In the genomic region with DNA sequence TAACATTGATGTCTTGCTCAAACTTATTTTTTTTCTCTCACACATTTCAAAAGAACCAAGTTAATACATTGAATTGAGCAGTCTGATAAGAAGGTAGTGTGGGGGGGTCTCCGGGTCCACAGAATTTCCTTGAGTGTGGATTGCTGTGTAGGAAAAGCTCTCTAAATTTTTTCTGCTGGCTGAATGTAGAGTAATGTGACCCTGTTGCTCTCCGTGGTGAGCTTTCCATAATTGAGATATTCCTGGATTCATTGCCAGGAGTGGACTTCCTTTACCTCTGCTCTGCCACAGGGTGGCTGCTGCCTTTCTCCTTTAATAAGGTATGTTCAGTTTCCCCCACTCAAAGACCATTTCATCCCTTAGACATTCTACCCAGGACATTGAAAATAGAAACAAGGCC, we compare ENCODE assay signal across 2 cellular contexts.
TF ChIP-seq lines count a peak whose summit lies in the region.

No MANE protein-coding gene starts in this region.

TF ChIP-seq in SK-N-SH, 30 proteins besides CTCF, POLR2A, EP300 and RAD21 (continued from another document):
- TF ChIP-seq, protein P1, sequence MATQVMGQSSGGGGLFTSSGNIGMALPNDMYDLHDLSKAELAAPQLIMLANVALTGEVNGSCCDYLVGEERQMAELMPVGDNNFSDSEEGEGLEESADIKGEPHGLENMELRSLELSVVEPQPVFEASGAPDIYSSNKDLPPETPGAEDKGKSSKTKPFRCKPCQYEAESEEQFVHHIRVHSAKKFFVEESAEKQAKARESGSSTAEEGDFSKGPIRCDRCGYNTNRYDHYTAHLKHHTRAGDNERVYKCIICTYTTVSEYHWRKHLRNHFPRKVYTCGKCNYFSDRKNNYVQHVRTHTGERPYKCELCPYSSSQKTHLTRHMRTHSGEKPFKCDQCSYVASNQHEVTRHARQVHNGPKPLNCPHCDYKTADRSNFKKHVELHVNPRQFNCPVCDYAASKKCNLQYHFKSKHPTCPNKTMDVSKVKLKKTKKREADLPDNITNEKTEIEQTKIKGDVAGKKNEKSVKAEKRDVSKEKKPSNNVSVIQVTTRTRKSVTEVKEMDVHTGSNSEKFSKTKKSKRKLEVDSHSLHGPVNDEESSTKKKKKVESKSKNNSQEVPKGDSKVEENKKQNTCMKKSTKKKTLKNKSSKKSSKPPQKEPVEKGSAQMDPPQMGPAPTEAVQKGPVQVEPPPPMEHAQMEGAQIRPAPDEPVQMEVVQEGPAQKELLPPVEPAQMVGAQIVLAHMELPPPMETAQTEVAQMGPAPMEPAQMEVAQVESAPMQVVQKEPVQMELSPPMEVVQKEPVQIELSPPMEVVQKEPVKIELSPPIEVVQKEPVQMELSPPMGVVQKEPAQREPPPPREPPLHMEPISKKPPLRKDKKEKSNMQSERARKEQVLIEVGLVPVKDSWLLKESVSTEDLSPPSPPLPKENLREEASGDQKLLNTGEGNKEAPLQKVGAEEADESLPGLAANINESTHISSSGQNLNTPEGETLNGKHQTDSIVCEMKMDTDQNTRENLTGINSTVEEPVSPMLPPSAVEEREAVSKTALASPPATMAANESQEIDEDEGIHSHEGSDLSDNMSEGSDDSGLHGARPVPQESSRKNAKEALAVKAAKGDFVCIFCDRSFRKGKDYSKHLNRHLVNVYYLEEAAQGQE (IDR thresholded peaks at IDR 0.05; ENCODE audit: low read depth, low read length), result peak; percentile 66; the same call in 1 of the 2 replicates

TF ChIP-seq in SK-N-SH treated with all-trans-retinoic acid at 6 μM for 48 hours, 23 proteins besides CTCF, POLR2A, EP300 and RAD21 (continued from another document):
- TF ChIP-seq, protein P2, sequence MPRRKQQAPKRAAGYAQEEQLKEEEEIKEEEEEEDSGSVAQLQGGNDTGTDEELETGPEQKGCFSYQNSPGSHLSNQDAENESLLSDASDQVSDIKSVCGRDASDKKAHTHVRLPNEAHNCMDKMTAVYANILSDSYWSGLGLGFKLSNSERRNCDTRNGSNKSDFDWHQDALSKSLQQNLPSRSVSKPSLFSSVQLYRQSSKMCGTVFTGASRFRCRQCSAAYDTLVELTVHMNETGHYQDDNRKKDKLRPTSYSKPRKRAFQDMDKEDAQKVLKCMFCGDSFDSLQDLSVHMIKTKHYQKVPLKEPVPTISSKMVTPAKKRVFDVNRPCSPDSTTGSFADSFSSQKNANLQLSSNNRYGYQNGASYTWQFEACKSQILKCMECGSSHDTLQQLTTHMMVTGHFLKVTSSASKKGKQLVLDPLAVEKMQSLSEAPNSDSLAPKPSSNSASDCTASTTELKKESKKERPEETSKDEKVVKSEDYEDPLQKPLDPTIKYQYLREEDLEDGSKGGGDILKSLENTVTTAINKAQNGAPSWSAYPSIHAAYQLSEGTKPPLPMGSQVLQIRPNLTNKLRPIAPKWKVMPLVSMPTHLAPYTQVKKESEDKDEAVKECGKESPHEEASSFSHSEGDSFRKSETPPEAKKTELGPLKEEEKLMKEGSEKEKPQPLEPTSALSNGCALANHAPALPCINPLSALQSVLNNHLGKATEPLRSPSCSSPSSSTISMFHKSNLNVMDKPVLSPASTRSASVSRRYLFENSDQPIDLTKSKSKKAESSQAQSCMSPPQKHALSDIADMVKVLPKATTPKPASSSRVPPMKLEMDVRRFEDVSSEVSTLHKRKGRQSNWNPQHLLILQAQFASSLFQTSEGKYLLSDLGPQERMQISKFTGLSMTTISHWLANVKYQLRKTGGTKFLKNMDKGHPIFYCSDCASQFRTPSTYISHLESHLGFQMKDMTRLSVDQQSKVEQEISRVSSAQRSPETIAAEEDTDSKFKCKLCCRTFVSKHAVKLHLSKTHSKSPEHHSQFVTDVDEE (CRISPR knock-in tag; IDR thresholded peaks at IDR 0.05), result no peak
- TF ChIP-seq, protein P3, sequence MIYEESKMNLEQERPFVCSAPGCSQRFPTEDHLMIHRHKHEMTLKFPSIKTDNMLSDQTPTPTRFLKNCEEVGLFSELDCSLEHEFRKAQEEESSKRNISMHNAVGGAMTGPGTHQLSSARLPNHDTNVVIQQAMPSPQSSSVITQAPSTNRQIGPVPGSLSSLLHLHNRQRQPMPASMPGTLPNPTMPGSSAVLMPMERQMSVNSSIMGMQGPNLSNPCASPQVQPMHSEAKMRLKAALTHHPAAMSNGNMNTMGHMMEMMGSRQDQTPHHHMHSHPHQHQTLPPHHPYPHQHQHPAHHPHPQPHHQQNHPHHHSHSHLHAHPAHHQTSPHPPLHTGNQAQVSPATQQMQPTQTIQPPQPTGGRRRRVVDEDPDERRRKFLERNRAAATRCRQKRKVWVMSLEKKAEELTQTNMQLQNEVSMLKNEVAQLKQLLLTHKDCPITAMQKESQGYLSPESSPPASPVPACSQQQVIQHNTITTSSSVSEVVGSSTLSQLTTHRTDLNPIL (CRISPR knock-in tag; IDR thresholded peaks at IDR 0.05; ENCODE audit: low read depth), result no peak
- TF ChIP-seq OSR1 (CRISPR knock-in tag; IDR thresholded peaks at IDR 0.05), result no peak
- no peak for TF ChIP-seq TCF4 (CRISPR knock-in tag; IDR thresholded peaks at IDR 0.05; ENCODE audit: borderline replicate concordance)
- no peak for TF ChIP-seq ZNF565 (CRISPR knock-in tag; conservative IDR thresholded peaks at IDR 0.05; ENCODE audit: low read depth)
- no peak for TF ChIP-seq ZFP30 (CRISPR knock-in tag; IDR thresholded peaks at IDR 0.05)
- TF ChIP-seq, protein P4, sequence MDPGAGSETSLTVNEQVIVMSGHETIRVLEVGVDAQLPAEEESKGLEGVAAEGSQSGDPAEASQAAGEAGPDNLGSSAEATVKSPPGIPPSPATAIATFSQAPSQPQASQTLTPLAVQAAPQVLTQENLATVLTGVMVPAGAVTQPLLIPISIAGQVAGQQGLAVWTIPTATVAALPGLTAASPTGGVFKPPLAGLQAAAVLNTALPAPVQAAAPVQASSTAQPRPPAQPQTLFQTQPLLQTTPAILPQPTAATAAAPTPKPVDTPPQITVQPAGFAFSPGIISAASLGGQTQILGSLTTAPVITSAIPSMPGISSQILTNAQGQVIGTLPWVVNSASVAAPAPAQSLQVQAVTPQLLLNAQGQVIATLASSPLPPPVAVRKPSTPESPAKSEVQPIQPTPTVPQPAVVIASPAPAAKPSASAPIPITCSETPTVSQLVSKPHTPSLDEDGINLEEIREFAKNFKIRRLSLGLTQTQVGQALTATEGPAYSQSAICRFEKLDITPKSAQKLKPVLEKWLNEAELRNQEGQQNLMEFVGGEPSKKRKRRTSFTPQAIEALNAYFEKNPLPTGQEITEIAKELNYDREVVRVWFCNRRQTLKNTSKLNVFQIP (CRISPR knock-in tag; IDR thresholded peaks at IDR 0.05; ENCODE audit: borderline replicate concordance, low read depth), result no peak
- TF ChIP-seq ZFP3 (CRISPR knock-in tag; IDR thresholded peaks at IDR 0.05), result no peak
- no peak for TF ChIP-seq GLIS3 (CRISPR knock-in tag; IDR thresholded peaks at IDR 0.05)
- TF ChIP-seq TOX (CRISPR knock-in tag; IDR thresholded peaks at IDR 0.05; ENCODE audit: borderline replicate concordance), result no peak
- no peak for TF ChIP-seq ARNTL (CRISPR knock-in tag; IDR thresholded peaks at IDR 0.05; ENCODE audit: borderline replicate concordance, low read depth)
- TF ChIP-seq ZNF70 (CRISPR knock-in tag; IDR thresholded peaks at IDR 0.05), result no peak
